Comparison of ENCODE assay signal across 1 cellular context in genomic region chr17:9842057-9842758, GRCh38.
TF ChIP-seq lines count a peak whose summit lies in the region.

No MANE protein-coding gene starts in this region.

TF ChIP-seq in WTC11, 78 proteins besides CTCF, POLR2A, EP300 and RAD21 (continued from another document):
- TF ChIP-seq AR (CRISPR knock-in tag; IDR thresholded peaks at IDR 0.05) (no peak), ATF1 (CRISPR knock-in tag; IDR thresholded peaks at IDR 0.05) (no peak), HMGXB4 (CRISPR knock-in tag; IDR thresholded peaks at IDR 0.05) (no peak), E2F1 (CRISPR knock-in tag; IDR thresholded peaks at IDR 0.05) (no peak), PRDM15 (CRISPR knock-in tag; IDR thresholded peaks at IDR 0.05) (no peak), ZNF416 (CRISPR knock-in tag; IDR thresholded peaks at IDR 0.05) (no peak), PREB (CRISPR knock-in tag; IDR thresholded peaks at IDR 0.05; ENCODE audit: borderline replicate concordance) (no peak)
TF ChIP-seq in WTC11: peak in this region for 0.
